Comparison of ENCODE assay signal across 8 cellular contexts in genomic region chr5:123035320-123035949, GRCh38. TPM values are rescaled to one million over a fixed set of nuclear protein-coding genes. Genes with fewer than 3 reads are reported as not detected.
DNase-seq lines count a peak whose midpoint lies in the region; ATAC-seq and TF ChIP-seq lines count a peak whose summit lies in the region.

No MANE protein-coding gene starts in this region.

- 7% methylated on average over 9 of the region's 31 CpGs; no CpG with 5 or more reads in 1 of the 2 experiments for WGBS in IMR-90 (ENCODE audit: extremely low coverage in 2 of 2, insufficient read length in 1 of 2), 2 experiments

- H3K27me3 ChIP-seq in IMR-90 (ENCODE audit: control insufficient read depth, insufficient read depth, low read length) (no peaks in the 10 kb centered on the region), parathyroid adenoma (ENCODE audit: control insufficient read depth, insufficient read depth, low read length) (no peaks in the 10 kb centered on the region)

- no peak for TF ChIP-seq RAD21 in IMR-90 (IDR thresholded peaks at IDR 0.05; ENCODE audit: low read length)

- 0 out of 2 replicates have a peak, but pooled peaks cover 11% of the 10 kb centered on the region for H3K9me1 ChIP-seq in IMR-90 (ENCODE audit: insufficient read depth, low read length)

- H3K4me1 ChIP-seq in IMR-90 (ENCODE audit: control insufficient read depth, insufficient read depth, low read length) (no peaks in the 10 kb centered on the region; the same call in 1 of the 2 replicates), parathyroid adenoma (no peaks in the 10 kb centered on the region)

- H3K4me3 ChIP-seq in GM08714 (ENCODE audit: low read length) (peak overlapping the region; percentile 74; the same call in 1 of the 2 replicates), IMR-90 (ENCODE audit: insufficient read depth, low read depth, low read length) (peak overlapping the region; percentile 79), parathyroid adenoma (ENCODE audit: low read depth, low read length) (peak overlapping the region; percentile 82)

- no peak overlapping the region; a peak in 2 of 4 replicates for H4K8ac ChIP-seq in IMR-90 (ENCODE audit: low read depth in 2 of 2, low read length in 2 of 2)

- H3K27ac ChIP-seq in 22Rv1 (peak overlapping the region; percentile 87), IMR-90 (ENCODE audit: insufficient read depth, low read length) (peak overlapping the region; percentile 74; the same call in 1 of the 2 replicates), parathyroid adenoma (peak overlapping the region; percentile 80)

- H3K9me3 Mint-ChIP-seq in activated T-helper 17 cell treated with anti-CD3 and anti-CD28 coated beads, Interleukin-2, amount 50 U/mL, for 72 hours = no peaks in the 10 kb centered on the region
- H3K9me3 Mint-ChIP-seq in glutamatergic neuron (ENCODE audit: unreplicated experiment) = no peaks in the 10 kb centered on the region

- H2BK5ac ChIP-seq in IMR-90 (ENCODE audit: low read depth, low read length, poor library complexity, severe bottlenecking) = no peak overlapping the region

- H2AFZ ChIP-seq in IMR-90 (replicated peaks; ENCODE audit: low read length, poor library complexity) = peak overlapping the region; percentile 100
- peak overlapping the region; percentile 93 for H2AFZ ChIP-seq in parathyroid adenoma

- H4K5ac ChIP-seq in IMR-90 (ENCODE audit: low read depth, low read length) = no peak overlapping the region

- no peak overlapping the region for H3K14ac ChIP-seq in IMR-90 (replicated peaks; ENCODE audit: low read depth, low read length)

- peak overlapping the region; percentile 86 for H3K4me2 ChIP-seq in IMR-90 (ENCODE audit: low read depth, low read length)
- H3K4me2 ChIP-seq in parathyroid adenoma (ENCODE audit: low read length) = peak overlapping the region; percentile 79

- no peak overlapping the region for H2BK120ac ChIP-seq in IMR-90 (ENCODE audit: low read depth, low read length)

- peaks cover 9% of the 10 kb centered on the region for H3K4me1 Mint-ChIP-seq in activated T-helper 17 cell treated with anti-CD3 and anti-CD28 coated beads, Interleukin-2, amount 50 U/mL, for 72 hours
- peaks cover 5% of the 10 kb centered on the region for H3K4me1 Mint-ChIP-seq in glutamatergic neuron (ENCODE audit: low read depth, unreplicated experiment)

- H3K9ac ChIP-seq in IMR-90 (ENCODE audit: low read depth, low read length) (peak overlapping the region; percentile 58; the same call in 1 of the 2 replicates), parathyroid adenoma (no peak overlapping the region)

- no TSS peak for BruUV-seq in IMR-90 (replicated peaks; lab: Mats Ljungman, UMichigan)

- no peaks in the 10 kb centered on the region for H3K36me3 Mint-ChIP-seq in activated T-helper 17 cell treated with anti-CD3 and anti-CD28 coated beads, Interleukin-2, amount 50 U/mL, for 72 hours (ENCODE audit: low read depth)
- H3K36me3 Mint-ChIP-seq in glutamatergic neuron (ENCODE audit: unreplicated experiment) = no peaks in the 10 kb centered on the region

- DNase-seq in IMR-90 (peak; percentile 27), glutamatergic neuron (peak; percentile 53), activated gamma-delta T cell treated with Interleukin-2 at 50 U/mL for 16 hours (no peak)

- H2AK9ac ChIP-seq in IMR-90 (replicated peaks; ENCODE audit: low read depth, low read length, poor library complexity) = peak overlapping the region; percentile 5

- H4K20me1 ChIP-seq in IMR-90 (ENCODE audit: insufficient read depth, low read length) = 0 out of 2 replicates have a peak, but pooled peaks cover 4% of the 10 kb centered on the region

- in situ Hi-C loops in IMR-90 (cut with MboI; ENCODE audit: low sequenced_read_pairs) = loop anchor here (5.0 kb wide), 1 partner anchor 312 kb away; no protein-coding TSS in a partner anchor

- CTCF ChIA-PET in IMR-90 (lab: Yijun Ruan, JAX) = interaction anchor here (0.7 to 1.2 kb wide), 2 partner anchors 10 to 332 kb away, joined by 3 read pairs; no protein-coding TSS in a partner anchor

- dilution Hi-C loops in IMR-90 (cut with HindIII; ENCODE audit: low sequenced_read_pairs, unreplicated experiment) = no loop called here

- no peak overlapping the region for H3K18ac ChIP-seq in IMR-90 (ENCODE audit: low read depth, low read length)

- TF ChIP-seq POLR2A in IMR-90 (IDR thresholded peaks at IDR 0.05; ENCODE audit: low read depth, low read length) = no peak

- peaks cover 59% of the 10 kb centered on the region for H3K27me3 Mint-ChIP-seq in activated T-helper 17 cell treated with anti-CD3 and anti-CD28 coated beads, Interleukin-2, amount 50 U/mL, for 72 hours
- peaks cover 11% of the 10 kb centered on the region for H3K27me3 Mint-ChIP-seq in glutamatergic neuron (ENCODE audit: unreplicated experiment)

- H4K91ac ChIP-seq in IMR-90 (ENCODE audit: insufficient read depth, low read depth, low read length) = no peak overlapping the region

- peak overlapping the region; percentile 63; the same call in 1 of the 2 replicates for H3K23ac ChIP-seq in IMR-90 (ENCODE audit: low read depth, low read length)

- no peak overlapping the region for H3K27ac Mint-ChIP-seq in activated T-helper 17 cell treated with anti-CD3 and anti-CD28 coated beads, Interleukin-2, amount 50 U/mL, for 72 hours
- no peak overlapping the region for H3K27ac Mint-ChIP-seq in glutamatergic neuron (ENCODE audit: unreplicated experiment)

- H3K9me3 ChIP-seq in IMR-90 (ENCODE audit: control insufficient read depth, insufficient read depth, low read length) = no peaks in the 10 kb centered on the region
- no peaks in the 10 kb centered on the region for H3K9me3 ChIP-seq in parathyroid adenoma (ENCODE audit: control insufficient read depth, low read length)

- peak overlapping the region; percentile 61 for H3K4me3 Mint-ChIP-seq in activated T-helper 17 cell treated with anti-CD3 and anti-CD28 coated beads, Interleukin-2, amount 50 U/mL, for 72 hours
- H3K4me3 Mint-ChIP-seq in glutamatergic neuron (ENCODE audit: unreplicated experiment) = peak overlapping the region; percentile 85

- H3K56ac ChIP-seq in IMR-90 (ENCODE audit: extremely low read depth, insufficient read depth, low read length) = peak overlapping the region; percentile 19; the same call in 1 of the 2 replicates

- ATAC-seq in IMR-90 (ENCODE audit: low read depth) (no peak), HG03045 (IDR thresholded peaks at IDR 0.05; ENCODE audit: unreplicated experiment) (no peak)
- no peak for ATAC-seq in activated T-helper 17 cell treated with anti-CD3 and anti-CD28 coated beads, Interleukin-2, amount 50 U/mL, for 72 hours (replicated peaks)

- no peak overlapping the region for H3K4ac ChIP-seq in IMR-90 (ENCODE audit: low read depth, low read length)

- peaks cover 0 to 14% of the 10 kb centered on the region in 2 experiments; a peak in 2 of 4 replicates for H3K79me1 ChIP-seq in IMR-90 (ENCODE audit: low read depth in 1 of 2, low read length in 2 of 2)

- intact Hi-C loops in IMR-90 (cut with micrococcal nuclease) = loop anchor here (5.0 kb wide), 1 partner anchor 327 kb away; no protein-coding TSS in a partner anchor

- H2BK20ac ChIP-seq in IMR-90 (ENCODE audit: low read depth, low read length) = no peak overlapping the region

- TF ChIP-seq CTCF in 22Rv1 (IDR thresholded peaks at IDR 0.05) (peak; percentile 7), IMR-90 (conservative IDR thresholded peaks at IDR 0.05; ENCODE audit: low read depth, low read length) (no peak), glutamatergic neuron (IDR thresholded peaks at IDR 0.05; ENCODE audit: partially characterized antibody, unreplicated experiment) (no peak), parathyroid adenoma (IDR thresholded peaks at IDR 0.05) (no peak)

- H2AK5ac ChIP-seq in IMR-90 (ENCODE audit: low read depth, low read length) = no peak overlapping the region

- POLR2A ChIA-PET in IMR-90 (lab: Charles Lee; ENCODE audit: unreplicated experiment) = interaction anchor here (0.5 kb wide), 1 partner anchor 272 kb away, joined by 13 read pairs; no protein-coding TSS in a partner anchor

- H3K36me3 ChIP-seq in IMR-90 (ENCODE audit: control insufficient read depth, insufficient read depth, low read length) (no peaks in the 10 kb centered on the region), parathyroid adenoma (ENCODE audit: control insufficient read depth, insufficient read depth, low read length) (no peaks in the 10 kb centered on the region)

- no peak overlapping the region for H2BK15ac ChIP-seq in IMR-90 (ENCODE audit: low read depth, low read length)

- H3K79me2 ChIP-seq in parathyroid adenoma = peaks cover 2% of the 10 kb centered on the region

TF ChIP-seq in IMR-90, 13 proteins besides CTCF, POLR2A, EP300 and RAD21 (continues in another document):
- TF ChIP-seq ELK1 (IDR thresholded peaks at IDR 0.05; ENCODE audit: borderline replicate concordance, low read depth, low read length) = no peak
- TF ChIP-seq MAFK (IDR thresholded peaks at IDR 0.05; ENCODE audit: low read depth, low read length) = no peak
- TF ChIP-seq BHLHE40 (IDR thresholded peaks at IDR 0.05; ENCODE audit: low read depth, low read length) = no peak
- no peak for TF ChIP-seq MAZ (IDR thresholded peaks at IDR 0.05; ENCODE audit: borderline replicate concordance, low read depth, low read length)
- no peak for TF ChIP-seq SMC3 (IDR thresholded peaks at IDR 0.05; ENCODE audit: low read depth, low read length)
- no peak for TF ChIP-seq NFE2L2 (IDR thresholded peaks at IDR 0.05; ENCODE audit: low read depth, low read length)

RNA-seq across cellular contexts. Expression of gene PPIC, which starts 1.1 kb away (rescaled TPM):
- total RNA-seq in IMR-90 (2012; rRNA removed) (20.6 and 36.9 TPM in 2 replicates), glutamatergic neuron (ENCODE audit: unreplicated experiment) (5.7 TPM)
- 38.8 and 45.6 TPM in 2 replicates for polyA plus RNA-seq in IMR-90 (2012; rRNA removed)
- 34.0 and 35.5 TPM in 2 replicates for polyA plus RNA-seq in IMR-90 (2012; cell fraction: cytosol; rRNA removed)
- 6.7 and 10.5 TPM in 2 replicates for polyA plus RNA-seq in IMR-90 (2012; cell fraction: nucleus; rRNA removed; ENCODE audit: low replicate concordance)
- total RNA-seq in activated T-helper 17 cell treated with anti-CD3 and anti-CD28 coated beads, Interleukin-2, amount 50 U/mL, for 72 hours = not detected

RNA-seq across cellular contexts. Expression of gene PRDM6, which starts 53.6 kb away (rescaled TPM):
- total RNA-seq in IMR-90 (2012; rRNA removed) (0.18 and 0.28 TPM in 2 replicates), glutamatergic neuron (ENCODE audit: unreplicated experiment) (2.6 TPM)
- 1.0 and 1.1 TPM in 2 replicates for polyA plus RNA-seq in IMR-90 (2012; rRNA removed)
- polyA plus RNA-seq in IMR-90 (2012; cell fraction: cytosol; rRNA removed) = 0.45 and 0.59 TPM in 2 replicates
- polyA plus RNA-seq in IMR-90 (2012; cell fraction: nucleus; rRNA removed; ENCODE audit: low replicate concordance) = 1.7 and 2.1 TPM in 2 replicates
- under 1 TPM in 1 of 2 donors, not detected in 1; 0.05 TPM for total RNA-seq in activated T-helper 17 cell treated with anti-CD3 and anti-CD28 coated beads, Interleukin-2, amount 50 U/mL, for 72 hours
